In genomic region chr16:46972429-46972970, GRCh38 we compare ENCODE assay signal across 8 cellular contexts. TPM values are rescaled to one million over a fixed set of nuclear protein-coding genes. Genes with fewer than 3 reads are reported as not detected.
DNase-seq lines count a peak whose midpoint lies in the region; ATAC-seq and TF ChIP-seq lines count a peak whose summit lies in the region.

No MANE protein-coding gene starts in this region.

- no peaks in the 10 kb centered on the region for H3K9me3 Mint-ChIP-seq in type B pancreatic cell

- H3K36me3 ChIP-seq in DOHH2 (ENCODE audit: control insufficient read depth, low read length), result peaks cover 55% of the 10 kb centered on the region
- H3K36me3 ChIP-seq in OCI-LY1 (ENCODE audit: insufficient read depth, low read length), result peaks cover 35% of the 10 kb centered on the region

- peak; percentile 24 for DNase-seq in HCEC 1CT
- peak; percentile 46 for DNase-seq in central memory CD4-positive, alpha-beta T cell
- no peak for DNase-seq in lower leg skin (ENCODE audit: low spot score in 2 of 2)
- DNase-seq in type B pancreatic cell (ENCODE audit: extremely low spot score, unreplicated experiment), result no peak

- peak overlapping the region; percentile 97 for H3K4me3 Mint-ChIP-seq in type B pancreatic cell

- TF ChIP-seq POLR2A in lower leg skin (IDR thresholded peaks at IDR 0.05), result no peak

- H4K20me1 ChIP-seq in DOHH2 (ENCODE audit: control insufficient read depth, insufficient read depth, low read depth, low read length) (peaks cover 18% of the 10 kb centered on the region), OCI-LY1 (ENCODE audit: insufficient read depth, low read length) (0 out of 2 replicates have a peak, but pooled peaks cover 7% of the 10 kb centered on the region)

- H3K9me3 ChIP-seq in DOHH2 (ENCODE audit: control insufficient read depth, insufficient read depth, low read length), result no peaks in the 10 kb centered on the region
- H3K9me3 ChIP-seq in OCI-LY1 (ENCODE audit: low read length), result no peaks in the 10 kb centered on the region

- intact Hi-C loops in lower leg skin (cut with DNase I; ENCODE audit: low total_unique reads), result no loop called here

- no peaks in the 10 kb centered on the region for H3K27me3 Mint-ChIP-seq in type B pancreatic cell

- H3K4me3 ChIP-seq in DOHH2 (ENCODE audit: low read length), result peak overlapping the region; percentile 84
- H3K4me3 ChIP-seq in OCI-LY1 (ENCODE audit: low read depth, low read length, poor library complexity, severe bottlenecking), result peak overlapping the region; percentile 77
- H3K4me3 ChIP-seq in lower leg skin (ENCODE audit: low read depth, poor library complexity, severe bottlenecking), result peak overlapping the region; percentile 93

- H3K27ac Mint-ChIP-seq in type B pancreatic cell, result peak overlapping the region; percentile 95

- no peak for TF ChIP-seq CTCF in DOHH2 (IDR thresholded peaks at IDR 0.05; ENCODE audit: low read depth, low read length, poor library complexity, severe bottlenecking)
- TF ChIP-seq CTCF in OCI-LY1 (IDR thresholded peaks at IDR 0.05; ENCODE audit: low read length), result no peak
- TF ChIP-seq CTCF in lower leg skin (IDR thresholded peaks at IDR 0.05), result no peak
- no peak for TF ChIP-seq CTCF in type B pancreatic cell (conservative IDR thresholded peaks at IDR 0.05)

- H3F3A ChIP-seq in DOHH2 (ENCODE audit: control insufficient read depth, insufficient read depth) (peaks cover 5% of the 10 kb centered on the region; the same call in 1 of the 2 replicates), OCI-LY1 (ENCODE audit: insufficient read depth, low read length) (no peaks in the 10 kb centered on the region)

- H3K4me1 Mint-ChIP-seq in type B pancreatic cell (ENCODE audit: unreplicated experiment), result peaks cover 17% of the 10 kb centered on the region

- no peak for ATAC-seq in HG02885 (IDR thresholded peaks at IDR 0.05; ENCODE audit: poor library complexity, unreplicated experiment)
- ATAC-seq in GM21381 (IDR thresholded peaks at IDR 0.05; ENCODE audit: unreplicated experiment), result no peak

- peaks cover 13% of the 10 kb centered on the region for H3K36me3 Mint-ChIP-seq in type B pancreatic cell

- no peak overlapping the region for H2AFZ ChIP-seq in OCI-LY1 (ENCODE audit: low read length)

- H3K27ac ChIP-seq in DOHH2 (ENCODE audit: low read depth, low read length), result peak overlapping the region; percentile 69
- peak overlapping the region; percentile 44 for H3K27ac ChIP-seq in OCI-LY1 (ENCODE audit: low read depth, low read length, poor library complexity, severe bottlenecking)

- H3K9ac ChIP-seq in OCI-LY1 (ENCODE audit: low read length), result peak overlapping the region; percentile 75

- H3K9me2 ChIP-seq in DOHH2 (replicated peaks; ENCODE audit: control insufficient read depth, low read length), result no peaks in the 10 kb centered on the region
- H3K9me2 ChIP-seq in OCI-LY1 (ENCODE audit: low read depth, low read length), result no peaks in the 10 kb centered on the region

- H3K4me2 ChIP-seq in DOHH2 (ENCODE audit: low read length) (peak overlapping the region; percentile 89), OCI-LY1 (ENCODE audit: low read length) (peak overlapping the region; percentile 97)

- H3K79me2 ChIP-seq in DOHH2 (ENCODE audit: control insufficient read depth, low read length) (peaks cover 73% of the 10 kb centered on the region), OCI-LY1 (ENCODE audit: insufficient read depth, low read length) (peaks cover 37% of the 10 kb centered on the region)

- no peaks in the 10 kb centered on the region for H3K27me3 ChIP-seq in DOHH2 (ENCODE audit: control insufficient read depth, low read length)
- H3K27me3 ChIP-seq in OCI-LY1 (ENCODE audit: insufficient read depth, low read length), result no peaks in the 10 kb centered on the region

- peaks cover 37% of the 10 kb centered on the region for H3K4me1 ChIP-seq in DOHH2 (ENCODE audit: control insufficient read depth, low read length)
- peaks cover 34% of the 10 kb centered on the region for H3K4me1 ChIP-seq in OCI-LY1 (ENCODE audit: insufficient read depth, low read length, severe bottlenecking)

- WGBS in lower leg skin, 2 donors, result 2% methylated on average over 19 to 20 of the region's 20 CpGs

RNA-seq across cellular contexts. Expression of gene DNAJA2, which starts 1.0 kb away (rescaled TPM):
- total RNA-seq in lower leg skin, result 10 to 100 TPM; 49.9 to 57.6 (median 52.1) TPM
- 63.4 and 73.5 TPM in 2 replicates for total RNA-seq in type B pancreatic cell (ENCODE audit: low replicate concordance)

Comparison
In these comparisons a context has a peak if more than half of its experiments do, and no peak if none do; other contexts are left out.
1. DNase-seq: peak in HCEC 1CT (single experiment) and central memory CD4-positive, alpha-beta T cell (single experiment); none in lower leg skin (0 of 2) and type B pancreatic cell (single experiment).
2. Peak in every context shown above with its lines, with median percentiles within 50 percentile points of each other: H3K4me3 ChIP-seq.